16 cellular contexts compared by ENCODE assay signal in genomic region chr22:49800408-49801238, GRCh38. TPM values are rescaled to one million over a fixed set of nuclear protein-coding genes. Genes with fewer than 3 reads are reported as not detected.
DNase-seq lines count a peak whose midpoint lies in the region; ATAC-seq and TF ChIP-seq lines count a peak whose summit lies in the region.
"Had no signal": no experiment of that assay in that cellular context is flagged by ENCODE, and none has a peak within 500 bp of the region (broad histone marks: within the 10 kb centered on the region; RNA-seq: fewer than 3 reads in every experiment).

No MANE protein-coding gene starts in this region.

- in situ Hi-C loops in mammary epithelial cell (cut with MboI; ENCODE audit: low sequenced_read_pairs in 2 of 2) = no loop called here

- H3K4me1 ChIP-seq in CD4-positive, alpha-beta memory T cell (ENCODE audit: insufficient read depth, low read length) = peaks cover 27% of the 10 kb centered on the region
- H3K4me1 ChIP-seq in SJCRH30 (peaks cover 17% of the 10 kb centered on the region), heart right ventricle (peaks cover 8 to 35% (median 28%) of the 10 kb centered on the region in 9 donors), neural progenitor cell (no peaks in the 10 kb centered on the region), mammary epithelial cell (ENCODE audit: insufficient read depth, low read length) (no peaks in the 10 kb centered on the region), PC-3 (ENCODE audit: insufficient read depth, low read length) (no peaks in the 10 kb centered on the region)

- H3K27ac ChIP-seq in CD4-positive, alpha-beta memory T cell (ENCODE audit: low read depth, low read length) = no peak overlapping the region
- H3K27ac ChIP-seq in SJCRH30 (peak overlapping the region; percentile 37; the same call in 1 of the 2 replicates), heart right ventricle (peak overlapping the region in 5 of 10 donors; percentile 34 to 80 (median 56)), neural progenitor cell (no peak overlapping the region), mammary epithelial cell (ENCODE audit: insufficient read depth, low read depth, low read length) (no peak overlapping the region), PC-3 (ENCODE audit: low read length) (no peak overlapping the region)

- CTCF ChIA-PET in CD4-positive, alpha-beta memory T cell (lab: Charles Lee; ENCODE audit: partially characterized antibody) = interaction anchor here (1.1 kb wide), 1 partner anchor 229 kb away, joined by 3 read pairs; no protein-coding TSS in a partner anchor
- CTCF ChIA-PET in mammary epithelial cell (lab: Charles Lee; ENCODE audit: low non-redundant PET) = no interaction called here
- CTCF ChIA-PET in PC-3 (lab: Charles Lee) = no interaction called here

- BruUV-seq in mammary epithelial cell (replicated peaks; lab: Mats Ljungman, UMichigan) = no TSS peak
- BruUV-seq in PC-3 (replicated peaks; lab: Mats Ljungman, UMichigan) = no TSS peak

- TF ChIP-seq CTCF in heart right ventricle (IDR thresholded peaks at IDR 0.05) (peak in 3 of 9 donors; percentile 15 to 38 (median 33)), neural progenitor cell (IDR thresholded peaks at IDR 0.05) (no peak), mammary epithelial cell (conservative IDR thresholded peaks at IDR 0.05 in 1 of 2, IDR thresholded peaks at IDR 0.05 in 1 of 2; ENCODE audit: extremely low read depth in 1 of 2, insufficient read depth in 1 of 2, low read depth in 1 of 2, low read length in 2 of 2) (no peak), PC-3 (conservative IDR thresholded peaks at IDR 0.05; ENCODE audit: low read depth, low read length) (no peak)

- WGBS in heart right ventricle, 2 donors = 57 to 70% methylated on average over 29 of the region's 29 CpGs
- WGBS in mammary epithelial cell (ENCODE audit: low coverage, missing lambda C conversion rate) = 92% methylated on average over 24 of the region's 29 CpGs

- no peaks in the 10 kb centered on the region for H3K27me3 Mint-ChIP-seq in CD4-positive, alpha-beta memory T cell
- H3K27me3 Mint-ChIP-seq in neural progenitor cell (ENCODE audit: insufficient read depth, low read depth) = no peaks in the 10 kb centered on the region
- H3K27me3 Mint-ChIP-seq: stimulated activated memory B cell treated with anti-CD40 and anti-IgM and Interleukin-4, amounts not matched to agents 10 μg/mL and 1 μg/mL and 100 μg/mL, for 72 hours had no signal

- H2AFZ ChIP-seq in neural progenitor cell (replicated peaks) (no peak overlapping the region), mammary epithelial cell (ENCODE audit: low read depth, low read length) (no peak overlapping the region), PC-3 (ENCODE audit: low read length) (no peak overlapping the region)

- H3K36me3 ChIP-seq in CD4-positive, alpha-beta memory T cell (ENCODE audit: insufficient read depth, low read length) = peaks cover 54% of the 10 kb centered on the region
- peaks cover 79% of the 10 kb centered on the region for H3K36me3 ChIP-seq in SJCRH30
- peaks cover 0 to 88% (median 30%) of the 10 kb centered on the region in 9 donors for H3K36me3 ChIP-seq in heart right ventricle
- H3K36me3 ChIP-seq in neural progenitor cell = no peaks in the 10 kb centered on the region
- peaks cover 6% of the 10 kb centered on the region for H3K36me3 ChIP-seq in mammary epithelial cell (ENCODE audit: insufficient read depth, low read length)
- peaks cover 3% of the 10 kb centered on the region; the same call in 1 of the 2 replicates for H3K36me3 ChIP-seq in PC-3 (ENCODE audit: low read depth, low read length)

- H3K9me3 Mint-ChIP-seq in CD4-positive, alpha-beta memory T cell = peaks cover 0 to 1% (median 0%) of the 10 kb centered on the region in 8 donors
- no peaks in the 10 kb centered on the region for H3K9me3 Mint-ChIP-seq in neural progenitor cell
- H3K9me3 Mint-ChIP-seq: HFFc6; stimulated activated memory B cell treated with anti-CD40 and anti-IgM and Interleukin-4, amounts not matched to agents 10 μg/mL and 1 μg/mL and 100 μg/mL, for 72 hours had no signal

- H3K27me3 ChIP-seq in CD4-positive, alpha-beta memory T cell (ENCODE audit: insufficient read depth, low read length) = no peaks in the 10 kb centered on the region
- H3K27me3 ChIP-seq in SJCRH30 (no peaks in the 10 kb centered on the region), heart right ventricle (no peaks in the 10 kb centered on the region), neural progenitor cell (no peaks in the 10 kb centered on the region), mammary epithelial cell (ENCODE audit: insufficient read depth, low read length) (no peaks in the 10 kb centered on the region), PC-3 (ENCODE audit: low read length) (no peaks in the 10 kb centered on the region)

- POLR2A ChIA-PET in CD4-positive, alpha-beta memory T cell (lab: Charles Lee; ENCODE audit: partially characterized antibody) = interaction anchor here (0.5 to 1.0 kb wide), 2 partner anchors 37 to 103 kb away, joined by 3 to 4 read pairs; no protein-coding TSS in a partner anchor
- POLR2A ChIA-PET in PC-3 (lab: Charles Lee; ENCODE audit: unreplicated experiment) = no interaction called here

- H3K36me3 Mint-ChIP-seq in CD4-positive, alpha-beta memory T cell = peaks cover 27 to 69% of the 10 kb centered on the region in 2 donors
- peaks cover 19% of the 10 kb centered on the region for H3K36me3 Mint-ChIP-seq in neural progenitor cell

- dilution Hi-C loops in mammary epithelial cell (cut with HindIII; ENCODE audit: low sequenced_read_pairs) = loop anchor here (5.0 kb wide), 2 partner anchors 38 to 72 kb away; no protein-coding TSS in a partner anchor

- H3K4me2 ChIP-seq in neural progenitor cell = no peak overlapping the region
- H3K4me2 ChIP-seq in mammary epithelial cell (ENCODE audit: insufficient read depth, low read depth, low read length) = no peak overlapping the region
- H3K4me2 ChIP-seq in PC-3 (ENCODE audit: low read length) = no peak overlapping the region

- ATAC-seq in heart right ventricle = peak; percentile 24 to 62 (median 52)
- ATAC-seq in PC-3 = no peak
- ATAC-seq in HG02973 (IDR thresholded peaks at IDR 0.05; ENCODE audit: unreplicated experiment) = no peak
- ATAC-seq: stimulated activated memory B cell treated with anti-CD40 and anti-IgM and Interleukin-4, amounts not matched to agents 10 μg/mL and 1 μg/mL and 100 μg/mL, for 72 hours had no signal

- H3K27ac Mint-ChIP-seq in CD4-positive, alpha-beta memory T cell = peak overlapping the region in 4 of 7 donors; percentile 17 to 68 (median 39)
- peak overlapping the region; percentile 33 for H3K27ac Mint-ChIP-seq in neural progenitor cell
- H3K27ac Mint-ChIP-seq: HFFc6; stimulated activated memory B cell treated with anti-CD40 and anti-IgM and Interleukin-4, amounts not matched to agents 10 μg/mL and 1 μg/mL and 100 μg/mL, for 72 hours had no signal

- H3F3A ChIP-seq in neural progenitor cell (ENCODE audit: low read depth) (no peaks in the 10 kb centered on the region), PC-3 (ENCODE audit: low read length, unreplicated experiment) (no peaks in the 10 kb centered on the region)

- H3K9ac ChIP-seq in neural progenitor cell = peak overlapping the region; percentile 14
- H3K9ac ChIP-seq in mammary epithelial cell (ENCODE audit: insufficient read depth, low read length) = no peak overlapping the region
- no peak overlapping the region for H3K9ac ChIP-seq in PC-3 (ENCODE audit: low read length)

- H3K4me3 ChIP-seq in CD4-positive, alpha-beta memory T cell (ENCODE audit: low read length in 2 of 2) = no peak overlapping the region
- H3K4me3 ChIP-seq in SJCRH30 (no peak overlapping the region), heart right ventricle (no peak overlapping the region), neural progenitor cell (no peak overlapping the region), mammary epithelial cell (replicated peaks in 1 of 3; ENCODE audit: insufficient read depth in 1 of 3, low read depth in 2 of 3, low read length in 3 of 3) (no peak overlapping the region), PC-3 (ENCODE audit: low read length) (no peak overlapping the region)

- H4K20me1 ChIP-seq in neural progenitor cell (ENCODE audit: low read depth) (peaks cover 91% of the 10 kb centered on the region), mammary epithelial cell (ENCODE audit: insufficient read depth, low read length) (peaks cover 6% of the 10 kb centered on the region), PC-3 (ENCODE audit: low read length) (peaks cover 6% of the 10 kb centered on the region; the same call in 1 of the 2 replicates)

- H3K9me2 ChIP-seq in PC-3 (replicated peaks; ENCODE audit: low read length) = no peaks in the 10 kb centered on the region

- no peak overlapping the region for H3K4me3 Mint-ChIP-seq in CD4-positive, alpha-beta memory T cell
- H3K4me3 Mint-ChIP-seq in neural progenitor cell = no peak overlapping the region
- H3K4me3 Mint-ChIP-seq: HFFc6; stimulated activated memory B cell treated with anti-CD40 and anti-IgM and Interleukin-4, amounts not matched to agents 10 μg/mL and 1 μg/mL and 100 μg/mL, for 72 hours had no signal

- peaks cover 20 to 58% (median 23%) of the 10 kb centered on the region in 4 donors for H3K4me1 Mint-ChIP-seq in CD4-positive, alpha-beta memory T cell
- peaks cover 5% of the 10 kb centered on the region for H3K4me1 Mint-ChIP-seq in neural progenitor cell

- intact Hi-C loops in CD4-positive, alpha-beta memory T cell (cut with micrococcal nuclease) = no loop called here
- intact Hi-C loops in heart right ventricle (cut with DNase I) (no loop called here), mammary epithelial cell (cut with micrococcal nuclease) (no loop called here), PC-3 (cut with micrococcal nuclease) (no loop called here)

- no peaks in the 10 kb centered on the region for H3K9me3 ChIP-seq in CD4-positive, alpha-beta memory T cell (ENCODE audit: control insufficient read depth in 1 of 2, low read length in 2 of 2)
- H3K9me3 ChIP-seq in SJCRH30 (replicated peaks) (no peaks in the 10 kb centered on the region), heart right ventricle (no peaks in the 10 kb centered on the region), neural progenitor cell (ENCODE audit: low read depth) (no peaks in the 10 kb centered on the region), mammary epithelial cell (replicated peaks; ENCODE audit: insufficient read depth, low read length) (no peaks in the 10 kb centered on the region), PC-3 (ENCODE audit: low read length) (no peaks in the 10 kb centered on the region)

- DNase-seq in CD4-positive, alpha-beta memory T cell = no peak
- DNase-seq in SJCRH30 (no peak), heart right ventricle (no peak), neural progenitor cell (ENCODE audit: low spot score) (no peak), mammary epithelial cell (no peak), PC-3 (no peak), UCSD-AML1 (lab: John Stamatoyannopoulos, UW; ENCODE audit: unreplicated experiment) (no peak)
- DNase-seq: effector CD8-positive, alpha-beta T cell; HFFc6; MV-4-11; NCI-H2081 treated with DMSO at 0.1 percent for 48 hours; NCI-H526; nucleus accumbens; small intestine had no signal

- H3K79me2 ChIP-seq in neural progenitor cell (ENCODE audit: low read depth) (peaks cover 88% of the 10 kb centered on the region), mammary epithelial cell (ENCODE audit: insufficient read depth, low read length) (peaks cover 90% of the 10 kb centered on the region), PC-3 (ENCODE audit: low read length) (peaks cover 62% of the 10 kb centered on the region)

RNA-seq across cellular contexts. Expression of gene BRD1, which starts 27.1 kb away (rescaled TPM):
- total RNA-seq in CD4-positive, alpha-beta memory T cell = 10 to 100 TPM; 84.0 to 88.1 TPM
- polyA plus RNA-seq in CD4-positive, alpha-beta memory T cell = 1 to 10 TPM in 1 of 2 donors, under 1 TPM in 1; 0.94 to 5.1 TPM
- 41.0 and 44.7 TPM in 2 replicates for total RNA-seq in SJCRH30 (2014; rRNA removed; shearing (Covaris generic))
- total RNA-seq in heart right ventricle = 10 to 100 TPM; 14.6 to 23.2 (median 16.9) TPM
- 10 to 100 TPM in 1 of 2 donors, 1 to 10 TPM in 1; 8.2 to 22.9 TPM for polyA plus RNA-seq in heart right ventricle
- total RNA-seq in neural progenitor cell (ENCODE audit: low replicate concordance) = 31.2 and 46.7 TPM in 2 replicates
- total RNA-seq in mammary epithelial cell = 10 to 100 TPM; 25.5 to 26.9 TPM
- 4.5 TPM for polyA plus RNA-seq in mammary epithelial cell
- 5.3 TPM for polyA minus RNA-seq in mammary epithelial cell
- total RNA-seq in PC-3 (2014; rRNA removed) = 19.1 and 23.0 TPM in 2 replicates

RNA-seq across cellular contexts. Expression of gene ZBED4, which starts 53.0 kb away (rescaled TPM):
- 10 to 100 TPM; 17.7 to 18.6 TPM for total RNA-seq in CD4-positive, alpha-beta memory T cell
- polyA plus RNA-seq in CD4-positive, alpha-beta memory T cell = 10 to 100 TPM in 1 of 2 donors, 1 to 10 TPM in 1; 6.7 to 10.0 TPM
- total RNA-seq in SJCRH30 (2014; rRNA removed; shearing (Covaris generic)) = 48.7 and 53.2 TPM in 2 replicates
- 1 to 10 TPM; 3.5 to 5.9 (median 4.4) TPM for total RNA-seq in heart right ventricle
- 1 to 10 TPM; 2.6 to 3.2 TPM for polyA plus RNA-seq in heart right ventricle
- 23.1 and 29.3 TPM in 2 replicates for total RNA-seq in neural progenitor cell (ENCODE audit: low replicate concordance)
- total RNA-seq in mammary epithelial cell = 10 to 100 TPM; 16.8 to 20.7 TPM
- 6.3 TPM for polyA plus RNA-seq in mammary epithelial cell
- polyA minus RNA-seq in mammary epithelial cell = 19.3 TPM
- 11.5 and 14.3 TPM in 2 replicates for total RNA-seq in PC-3 (2014; rRNA removed)

Comparison
In these comparisons a context has a peak if more than half of its experiments do, and no peak if none do; other contexts are left out.
1. ATAC-seq: peak in heart right ventricle (8 of 8); none in PC-3 (single experiment) and HG02973 (single experiment).